In the genomic region with DNA sequence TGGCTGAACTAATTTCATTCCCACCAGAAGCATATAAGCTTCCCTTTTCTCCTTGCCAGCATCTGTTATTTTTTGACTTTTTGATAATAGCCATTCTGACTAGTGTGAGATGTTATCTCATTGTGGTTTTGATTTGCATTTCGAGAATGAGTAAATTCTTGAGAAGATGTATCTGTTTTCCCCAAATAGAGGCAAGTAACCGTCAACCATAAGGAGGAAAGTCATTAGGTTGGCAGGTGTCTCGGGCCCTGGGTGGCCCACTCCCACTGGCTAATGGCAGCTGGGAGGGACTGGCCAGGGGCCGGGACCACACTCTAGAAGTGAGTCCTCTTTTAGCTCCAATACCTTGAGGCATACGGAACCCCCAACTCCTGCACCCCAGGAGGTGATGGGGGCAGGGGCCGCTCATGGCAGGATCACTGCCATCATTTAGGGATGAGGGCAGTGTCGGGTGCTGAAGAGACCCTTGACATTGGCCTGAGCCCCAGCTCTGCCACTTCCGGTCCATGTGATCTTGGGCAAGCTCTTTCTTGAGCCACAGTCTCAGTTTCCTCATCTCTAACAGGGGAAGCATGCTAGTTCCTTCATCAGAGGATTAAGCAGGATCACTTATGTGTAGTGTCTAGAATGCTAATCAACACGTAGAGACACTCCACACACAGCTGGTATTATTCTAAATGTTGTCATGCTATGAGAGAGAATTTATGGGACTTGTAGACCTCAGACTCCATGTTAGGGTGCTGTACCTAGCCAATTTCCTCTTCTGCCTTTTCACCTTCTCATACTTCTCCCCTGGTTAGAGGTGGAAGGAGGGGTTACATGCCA, we compare ENCODE assay signal across 9 cellular contexts. TPM values are rescaled to one million over a fixed set of nuclear protein-coding genes. Genes with fewer than 3 reads are reported as not detected.
DNase-seq lines count a peak whose midpoint lies in the region; ATAC-seq, FAIRE-seq and TF ChIP-seq lines count a peak whose summit lies in the region.
"Had no signal": no experiment of that assay in that cellular context is flagged by ENCODE, and none has a peak within 500 bp of the region (broad histone marks: within the 10 kb centered on the region; RNA-seq: fewer than 3 reads in every experiment).

No MANE protein-coding gene starts in this region.

- CTCF ChIA-PET in K562 (lab: Yijun Ruan, JAX; ENCODE audit: low intra/inter-chr PET ratio), result no interaction called here

- POLR2A ChIA-PET in K562 (lab: Yijun Ruan, JAX), result interaction anchor here (0.6 to 1.0 kb wide), 2 partner anchors 8 to 68 kb away, joined by 3 to 4 read pairs; no protein-coding TSS in a partner anchor

- no peak overlapping the region for H3K4me2 ChIP-seq in K562 (ENCODE audit: insufficient read depth, low read length)

- FAIRE-seq in K562 (lab: Jason Lieb, UNC), result no peak
- FAIRE-seq in frontal cortex (lab: Jason Lieb, UNC), result no peak

- no peak overlapping the region for H3K4me3 ChIP-seq in K562
- no peak overlapping the region for H3K4me3 ChIP-seq in right atrium auricular region

- ATAC-seq in GM21529 (IDR thresholded peaks at IDR 0.05; ENCODE audit: unreplicated experiment), result peak; percentile 62
- ATAC-seq in K562, result no peak

- H4K20me1 ChIP-seq in K562 (replicated peaks; ENCODE audit: control insufficient read depth, insufficient read depth, low read length), result no peaks in the 10 kb centered on the region

- 38% methylated on average over 9 of the region's 9 CpGs for WGBS in K562 (ENCODE audit: insufficient coverage, low coverage, missing lambda C conversion rate)

- intact Hi-C loops in K562 (cut with micrococcal nuclease), result no loop called here

- H3K4me1 ChIP-seq in K562 (replicated peaks in 1 of 2; ENCODE audit: control insufficient read depth in 2 of 2, insufficient read depth in 2 of 2, low read length in 2 of 2), result no peaks in the 10 kb centered on the region; a peak in 2 of 5 replicates
- H3K4me1 ChIP-seq in right atrium auricular region, result no peaks in the 10 kb centered on the region
- H3K4me1 ChIP-seq: parathyroid adenoma had no signal

- H3K9me1 ChIP-seq in K562 (ENCODE audit: control insufficient read depth, insufficient read depth, low read length), result no peaks in the 10 kb centered on the region

- H3K4me1 Mint-ChIP-seq in IgD-negative memory B cell, result peaks cover 34 to 37% (median 37%) of the 10 kb centered on the region in 3 donors

- TF ChIP-seq POLR2A in K562 (conservative IDR thresholded peaks at IDR 0.05), result no peak

- H3K27me3 ChIP-seq in K562 (ENCODE audit: control insufficient read depth in 2 of 2, insufficient read depth in 2 of 2, low read length in 2 of 2) (no peaks in the 10 kb centered on the region; a peak in 2 of 5 replicates), right atrium auricular region (no peaks in the 10 kb centered on the region)

- H3K27ac ChIP-seq in K562 (ENCODE audit: extremely low read depth, low read depth, low read length) (no peak overlapping the region), right atrium auricular region (no peak overlapping the region)
- H3K27ac ChIP-seq: parathyroid adenoma had no signal

- BruUV-seq in K562 (replicated peaks; lab: Mats Ljungman, UMichigan), result no TSS peak

- peak overlapping the region; percentile 44 to 81 (median 67) for H3K27ac Mint-ChIP-seq in IgD-negative memory B cell

- TF ChIP-seq RAD21 in K562 (CRISPR knock-in tag; conservative IDR thresholded peaks at IDR 0.05 in 1 of 2, IDR thresholded peaks at IDR 0.05 in 1 of 2), result no peak

- peaks cover 1% of the 10 kb centered on the region for H3K36me3 Mint-ChIP-seq in IgD-negative memory B cell

- H3K79me2 ChIP-seq in K562 (ENCODE audit: control insufficient read depth, insufficient read depth, low read length), result no peaks in the 10 kb centered on the region
- H3K79me2 ChIP-seq: parathyroid adenoma had no signal

- no peak overlapping the region for H3K9ac ChIP-seq in K562 (ENCODE audit: insufficient read depth in 1 of 2, low read depth in 2 of 2, low read length in 2 of 2)
- H3K9ac ChIP-seq: parathyroid adenoma had no signal

- DNase-seq in GM13976 (ENCODE audit: low spot score) (peak; percentile 79), K562 (ENCODE audit: extremely low read depth in 1 of 4, low spot score in 3 of 4) (no peak), NCI-H1694 treated with DMSO at 0.1 percent for 48 hours (lab: John Stamatoyannopoulos, UW) (no peak), frontal cortex (ENCODE audit: low spot score in 2 of 2) (no peak), right atrium auricular region (ENCODE audit: low spot score) (no peak), ureter (ENCODE audit: low spot score) (no peak)

- H3K36me3 ChIP-seq in K562 (ENCODE audit: control insufficient read depth, insufficient read depth, low read length), result no peaks in the 10 kb centered on the region
- H3K36me3 ChIP-seq in right atrium auricular region, result no peaks in the 10 kb centered on the region

- H3K9me3 ChIP-seq in K562 (replicated peaks; ENCODE audit: control insufficient read depth, insufficient read depth, low read depth, low read length) (no peaks in the 10 kb centered on the region), right atrium auricular region (no peaks in the 10 kb centered on the region)

- peaks cover 12% of the 10 kb centered on the region for H3K27me3 Mint-ChIP-seq in IgD-negative memory B cell

- TF ChIP-seq CTCF in GM13976 (IDR thresholded peaks at IDR 0.05; ENCODE audit: borderline replicate concordance, control extremely low read depth, extremely low read depth, insufficient read depth, missing control alignments), result no peak
- TF ChIP-seq CTCF in K562 (IDR thresholded peaks at IDR 0.05 in 2 of 3, conservative IDR thresholded peaks at IDR 0.05 in 1 of 3; ENCODE audit: insufficient read depth in 2 of 3, low read depth in 1 of 3, low read length in 3 of 3), result no peak
- no peak for TF ChIP-seq CTCF in right atrium auricular region (IDR thresholded peaks at IDR 0.05)

- H2AFZ ChIP-seq in K562 (ENCODE audit: low read depth, low read length), result no peak overlapping the region

- H3K4me3 Mint-ChIP-seq in IgD-negative memory B cell, result peak overlapping the region in 2 of 4 donors; percentile 65 to 89

- no peak for TF ChIP-seq EP300 in K562 (IDR thresholded peaks at IDR 0.05; ENCODE audit: low read length)

- peaks cover 0 to 5% (median 0%) of the 10 kb centered on the region in 3 donors for H3K9me3 Mint-ChIP-seq in IgD-negative memory B cell

- in situ Hi-C loops in GM13976 (cut with MboI; ENCODE audit: low sequenced_read_pairs, unreplicated experiment), result no loop called here
- in situ Hi-C loops in K562 (cut with MboI), result no loop called here

TF ChIP-seq in K562, 482 proteins besides CTCF, POLR2A, EP300 and RAD21:
- peak; percentile 47; the same call in 1 of the 2 replicates for TF ChIP-seq FOXM1 (IDR thresholded peaks at IDR 0.05; ENCODE audit: low read depth)
- no peak for TF ChIP-seq FOXM1 (CRISPR knock-in tag; IDR thresholded peaks at IDR 0.05; ENCODE audit: low read depth)
- TF ChIP-seq SRSF9 (IDR thresholded peaks at IDR 0.05; ENCODE audit: borderline replicate concordance, low read depth, low read length), result no peak
- no peak for TF ChIP-seq TAL1 (IDR thresholded peaks at IDR 0.05)
- TF ChIP-seq, protein P1, sequence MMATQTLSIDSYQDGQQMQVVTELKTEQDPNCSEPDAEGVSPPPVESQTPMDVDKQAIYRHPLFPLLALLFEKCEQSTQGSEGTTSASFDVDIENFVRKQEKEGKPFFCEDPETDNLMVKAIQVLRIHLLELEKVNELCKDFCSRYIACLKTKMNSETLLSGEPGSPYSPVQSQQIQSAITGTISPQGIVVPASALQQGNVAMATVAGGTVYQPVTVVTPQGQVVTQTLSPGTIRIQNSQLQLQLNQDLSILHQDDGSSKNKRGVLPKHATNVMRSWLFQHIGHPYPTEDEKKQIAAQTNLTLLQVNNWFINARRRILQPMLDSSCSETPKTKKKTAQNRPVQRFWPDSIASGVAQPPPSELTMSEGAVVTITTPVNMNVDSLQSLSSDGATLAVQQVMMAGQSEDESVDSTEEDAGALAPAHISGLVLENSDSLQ (IDR thresholded peaks at IDR 0.05), result 0 out of 2 replicates have a peak, but pooled peaks have one; percentile 0
- no peak for TF ChIP-seq ELF1 (tag; IDR thresholded peaks at IDR 0.05)
- no peak for TF ChIP-seq HMG20B (CRISPR knock-in tag; IDR thresholded peaks at IDR 0.05)
- no peak for TF ChIP-seq TFAM (CRISPR knock-in tag; conservative IDR thresholded peaks at IDR 0.05)
- no peak for TF ChIP-seq COPS2 (conservative IDR thresholded peaks at IDR 0.05)

RNA-seq across cellular contexts. Expression of a gene that starts 44.3 kb away (rescaled TPM):
- polyA plus RNA-seq in IgD-negative memory B cell (0.61 TPM), K562 (2011; rRNA removed) (0.55 and 1.4 TPM in 2 replicates), K562 (2014; fragmentation: Illumina TruSeq; extraction: Trizol) (0.55 and 0.74 TPM in 2 replicates), K562 (2014; fragmentation: Nextera tagmentation; extraction: Ambion mirVana) (under 1 TPM; 0.38 to 0.55 TPM), K562 (2014; rRNA removed) (0.49 TPM in 2 replicates)
- 0.39 TPM in 1 of 2 replicates, not detected in the other for total RNA-seq in K562 (2011; cell fraction: chromatin; rRNA removed; ENCODE audit: low replicate concordance)
- total RNA-seq in K562 (2011; cell fraction: nucleolus; rRNA removed), result not detected in 2 replicates
- 0.23 and 0.44 TPM in 2 replicates for total RNA-seq in K562 (2011; cell fraction: nucleoplasm; rRNA removed)
- total RNA-seq in K562 (2014; rRNA removed) (0.18 and 0.69 TPM in 2 replicates), K562 (2014; rRNA removed; fragmentation: Illumina TruSeq; extraction: Trizol) (0.54 and 0.55 TPM in 2 replicates), K562 (2015; rRNA removed; fragmentation: Illumina TruSeq; extraction: Trizol) (0.38 and 0.65 TPM in 2 replicates), K562 (2021) (0.60 and 0.73 TPM in 2 replicates), frontal cortex (15.1 TPM), right atrium auricular region (1 to 10 TPM; 2.3 to 6.9 TPM), ureter (6.1 TPM)
- polyA plus RNA-seq in K562 (2011; cell fraction: cytosol; rRNA removed), result 0.40 and 0.81 TPM in 2 replicates
- 0.24 and 0.33 TPM in 2 replicates for polyA plus RNA-seq in K562 (2011; cell fraction: nucleus; rRNA removed)
- polyA plus RNA-seq in K562 (2012), result 0.74 and 1.2 TPM in 2 replicates
- 0.30 and 0.67 TPM in 2 replicates for polyA minus RNA-seq in K562 (2011; rRNA and poly(A)+ RNA removed)
- not detected in 2 replicates for polyA minus RNA-seq in K562 (2011; cell fraction: cytosol; rRNA and poly(A)+ RNA removed)
- polyA minus RNA-seq in K562 (2011; cell fraction: nucleus; rRNA and poly(A)+ RNA removed), result 0.56 TPM in 1 of 2 replicates, not detected in the other
